In the genomic region with DNA sequence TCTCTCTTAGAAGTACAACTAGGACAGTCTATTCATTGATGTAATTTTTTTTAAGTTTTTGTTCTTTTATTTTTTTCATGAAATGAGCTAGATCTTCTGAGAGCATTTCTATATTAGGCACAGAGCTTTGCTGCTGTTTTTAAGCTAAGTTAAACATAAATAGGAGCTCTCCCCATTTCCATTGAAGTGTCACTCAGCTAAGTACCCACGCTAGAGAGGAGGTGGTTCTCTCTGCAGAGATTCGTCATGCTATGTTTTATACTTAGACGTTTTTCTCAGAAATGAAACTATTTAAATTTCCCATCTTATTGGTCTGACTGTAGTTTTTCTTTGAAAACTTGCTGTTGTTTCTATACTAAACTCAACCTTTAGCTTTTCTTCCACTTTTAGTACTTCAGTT, we compare ENCODE assay signal across 26 cellular contexts.
DNase-seq lines count a peak whose midpoint lies in the region; ATAC-seq, FAIRE-seq and TF ChIP-seq lines count a peak whose summit lies in the region.
"Had no signal": no experiment of that assay in that cellular context is flagged by ENCODE, and none has a peak within 500 bp of the region (broad histone marks: within the 10 kb centered on the region; RNA-seq: fewer than 3 reads in every experiment).

No MANE protein-coding gene starts in this region.

- no TSS peak for BruUV-seq in OCI-LY7 (replicated peaks; lab: Mats Ljungman, UMichigan)

- no peaks in the 10 kb centered on the region for H3K36me3 Mint-ChIP-seq in activated T-cell treated with anti-CD3 and anti-CD28 coated beads, Interleukin-2, amount 50 U/mL, for 24 hours (ENCODE audit: low read depth)
- H3K36me3 Mint-ChIP-seq: CD14-positive monocyte had no signal

- H3K36me3 ChIP-seq in OCI-LY7 (ENCODE audit: insufficient read depth, low read length) (no peaks in the 10 kb centered on the region), right lobe of liver (no peaks in the 10 kb centered on the region)
- H3K36me3 ChIP-seq: left ventricle myocardium inferior, pancreas had no signal

- H3K4me1 Mint-ChIP-seq in activated T-cell treated with anti-CD3 and anti-CD28 coated beads, Interleukin-2, amount 50 U/mL, for 24 hours (ENCODE audit: low read depth) = peaks cover 3% of the 10 kb centered on the region
- H3K4me1 Mint-ChIP-seq: CD14-positive monocyte, nephron progenitor cell had no signal

- no peak overlapping the region for H3K27ac Mint-ChIP-seq in activated T-cell treated with anti-CD3 and anti-CD28 coated beads, Interleukin-2, amount 50 U/mL, for 24 hours
- H3K27ac Mint-ChIP-seq: CD14-positive monocyte; effector memory CD8-positive, alpha-beta T cell; nephron progenitor cell had no signal

- TF ChIP-seq POLR2A in H54 (IDR thresholded peaks at IDR 0.05; ENCODE audit: low read depth, low read length) (no peak), right lobe of liver (IDR thresholded peaks at IDR 0.05) (no peak)

- DNase-seq in GM10248 (ENCODE audit: extremely low spot score) (peak; percentile 3), OCI-LY7 (ENCODE audit: low spot score) (no peak), H54 (ENCODE audit: insufficient read length, low spot score) (no peak), right lobe of liver (no peak), NCI-H1048 (lab: John Stamatoyannopoulos, UW) (no peak)
- DNase-seq in activated T-cell treated with anti-CD3 and anti-CD28 coated beads, Interleukin-2, amount 50 U/mL, for 24 hours = no peak
- DNase-seq: activated CD4-positive, CD25-positive, alpha-beta regulatory T cell; activated CD8-positive, alpha-beta memory T cell treated with anti-CD3 and anti-CD28 coated beads for 24 hours; activated naive CD4-positive, alpha-beta T cell treated with Interleukin-2 at 50 U/mL for 16 hours; activated T-cell treated with anti-CD3 and anti-CD28 coated beads, Interleukin-2, amount 50 U/mL, for 48 hours; effector memory CD8-positive, alpha-beta T cell; H7; hippocampal formation; left ventricle myocardium inferior; NCI-H1436; NCI-H69; nephron progenitor cell; pancreas; stimulated activated CD4-positive, alpha-beta T cell treated with anti-CD3 and anti-CD28 coated beads, Interleukin-15, amount 100 ng/mL, for 24 hours; substantia nigra had no signal

- H3K4me1 ChIP-seq in OCI-LY7 (ENCODE audit: insufficient read depth, low read length, poor library complexity, severe bottlenecking) (no peaks in the 10 kb centered on the region), right lobe of liver (no peaks in the 10 kb centered on the region)
- H3K4me1 ChIP-seq: left ventricle myocardium inferior, pancreas had no signal

- no peak overlapping the region for H3K4me3 ChIP-seq in OCI-LY7 (ENCODE audit: low read depth, low read length, poor library complexity, severe bottlenecking)
- H3K4me3 ChIP-seq in right lobe of liver = no peak overlapping the region
- H3K4me3 ChIP-seq: left ventricle myocardium inferior, pancreas had no signal

- no peaks in the 10 kb centered on the region for H3K9me2 ChIP-seq in OCI-LY7 (ENCODE audit: insufficient read depth, low read length)

- TF ChIP-seq CTCF in GM10248 (IDR thresholded peaks at IDR 0.05; ENCODE audit: control extremely low read depth, extremely low read depth, low read depth, missing control alignments) (no peak), OCI-LY7 (conservative IDR thresholded peaks at IDR 0.05; ENCODE audit: low read length) (no peak), right lobe of liver (IDR thresholded peaks at IDR 0.05) (no peak)

- H3K9me3 ChIP-seq in OCI-LY7 (ENCODE audit: low read length) (no peaks in the 10 kb centered on the region), right lobe of liver (no peaks in the 10 kb centered on the region)
- H3K9me3 ChIP-seq: left ventricle myocardium inferior, pancreas had no signal

- no peaks in the 10 kb centered on the region for H3K79me2 ChIP-seq in OCI-LY7 (ENCODE audit: insufficient read depth, low read depth, low read length)

- CTCF ChIA-PET in GM10248 (lab: Yijun Ruan, JAX) (interaction anchor here (0.9 to 1.4 kb wide), 2 partner anchors 10 to 36 kb away, joined by 3 to 4 read pairs; no protein-coding TSS in a partner anchor), OCI-LY7 (lab: Charles Lee; ENCODE audit: unreplicated experiment) (interaction anchor here (1.5 kb wide), 1 partner anchor 36 kb away, joined by 6 read pairs; no protein-coding TSS in a partner anchor)

- H2AFZ ChIP-seq in OCI-LY7 (ENCODE audit: low read length) = peak overlapping the region; percentile 48

- POLR2A ChIA-PET in GM10248 (lab: Yijun Ruan, JAX) = no interaction called here
- POLR2A ChIA-PET in OCI-LY7 (lab: Charles Lee) = interaction anchor here (0.7 to 3.7 kb wide), 11 partner anchors 9 to 267 kb away, joined by 3 to 20 read pairs (median 4); no protein-coding TSS in a partner anchor

- WGBS in right lobe of liver (ENCODE audit: insufficient coverage, low coverage, low lambda C conversion rate, missing lambda C conversion rate) = 60% methylated on average over 3 of the region's 3 CpGs

- H4K20me1 ChIP-seq in OCI-LY7 (ENCODE audit: insufficient read depth, low read length) = no peaks in the 10 kb centered on the region

- no peak overlapping the region for H3K4me2 ChIP-seq in OCI-LY7 (ENCODE audit: low read length)

- no peak for FAIRE-seq in H54 (lab: Jason Lieb, UNC)
- FAIRE-seq: colon, pancreas had no signal

- ATAC-seq in GM19397 (IDR thresholded peaks at IDR 0.05; ENCODE audit: unreplicated experiment) (peak; percentile 78), HG02852 (IDR thresholded peaks at IDR 0.05; ENCODE audit: unreplicated experiment) (peak; percentile 53), right lobe of liver (no peak)
- ATAC-seq: effector memory CD8-positive, alpha-beta T cell; esophagus mucosa; pancreas; sciatic nerve had no signal

- H3K27me3 Mint-ChIP-seq in activated T-cell treated with anti-CD3 and anti-CD28 coated beads, Interleukin-2, amount 50 U/mL, for 24 hours = no peaks in the 10 kb centered on the region
- H3K27me3 Mint-ChIP-seq: effector memory CD8-positive, alpha-beta T cell had no signal

- H3K27ac ChIP-seq in OCI-LY7 (ENCODE audit: low read depth, low read length, poor library complexity, severe bottlenecking) (no peak overlapping the region), right lobe of liver (no peak overlapping the region)
- H3K27ac ChIP-seq: left ventricle myocardium inferior, pancreas had no signal

- intact Hi-C loops in OCI-LY7 (cut with micrococcal nuclease; ENCODE audit: unreplicated experiment) (no loop called here), right lobe of liver (cut with DNase I) (no loop called here)

- H3K27me3 ChIP-seq in right lobe of liver = no peaks in the 10 kb centered on the region
- H3K27me3 ChIP-seq: pancreas had no signal

- no peaks in the 10 kb centered on the region for H3K9me3 Mint-ChIP-seq in activated T-cell treated with anti-CD3 and anti-CD28 coated beads, Interleukin-2, amount 50 U/mL, for 24 hours
- H3K9me3 Mint-ChIP-seq: nephron progenitor cell had no signal

- no peak overlapping the region for H3K4me3 Mint-ChIP-seq in activated T-cell treated with anti-CD3 and anti-CD28 coated beads, Interleukin-2, amount 50 U/mL, for 24 hours
- H3K4me3 Mint-ChIP-seq: CD14-positive monocyte; effector memory CD8-positive, alpha-beta T cell; nephron progenitor cell had no signal

Comparison
In these comparisons a context has a peak if more than half of its experiments do, and no peak if none do; other contexts are left out.
1. ATAC-seq: peak in GM19397 (single experiment) and HG02852 (single experiment); none in right lobe of liver (0 of 4).